ENCODE assay signal across 1 cellular context in the genomic region with DNA sequence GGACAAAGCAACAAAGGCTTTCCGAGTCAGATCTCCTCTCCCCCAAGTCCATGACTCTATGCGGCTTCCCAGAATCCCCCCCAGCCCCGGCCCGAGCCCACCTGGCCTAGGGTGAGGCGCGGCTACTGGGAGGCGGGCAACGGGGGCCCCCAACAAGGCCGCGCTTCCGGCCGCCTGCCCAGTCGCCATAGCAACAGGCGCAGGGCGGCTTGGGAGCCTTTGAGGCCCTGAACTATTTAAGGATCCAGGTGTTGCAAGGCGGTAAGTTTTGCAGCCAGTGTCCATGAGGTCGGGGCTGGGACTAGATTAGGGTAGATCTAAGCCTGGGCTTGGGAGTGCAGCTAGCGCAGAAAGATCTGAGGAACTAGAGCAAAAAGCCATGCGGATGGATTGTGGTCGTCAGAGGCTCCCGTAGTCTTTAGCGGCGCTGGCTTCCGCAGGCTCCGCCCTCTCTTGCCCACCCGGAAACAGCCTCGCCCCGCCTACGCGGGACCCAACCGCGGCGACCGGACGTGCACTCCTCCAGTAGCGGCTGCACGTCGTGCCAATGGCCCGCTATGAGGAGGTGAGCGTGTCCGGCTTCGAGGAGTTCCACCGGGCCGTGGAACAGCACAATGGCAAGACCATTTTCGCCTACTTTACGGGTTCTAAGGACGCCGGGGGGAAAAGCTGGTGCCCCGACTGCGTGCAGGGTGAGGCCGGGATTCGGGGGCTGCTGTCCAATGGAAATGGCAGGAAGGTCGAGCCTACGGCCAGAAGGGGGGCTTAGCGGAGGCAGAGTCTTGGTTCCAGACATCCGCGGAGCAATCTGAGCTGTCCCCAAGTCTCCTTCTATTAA.
A peak's percentile ranks its signal among the peaks of the same experiment; 100 is the strongest.
TF ChIP-seq lines count a peak whose summit lies in the region.

TSS of gene KIAA0753 (minus strand) at position 176 of the 838 bp plus-strand sequence. CDS start 5,608 bp downstream, outside the sequence.
TSS of gene TXNDC17 (plus strand) at position 525 of the 838 bp plus-strand sequence. CDS start at position 548, 23 bp downstream.

TF ChIP-seq in HepG2, 621 proteins besides CTCF, POLR2A, EP300 and RAD21 (continued from another document and continues in another):
- peak; percentile 97 for TF ChIP-seq ELF1 (CRISPR knock-in tag; IDR thresholded peaks at IDR 0.05)
- TF ChIP-seq, protein P1, sequence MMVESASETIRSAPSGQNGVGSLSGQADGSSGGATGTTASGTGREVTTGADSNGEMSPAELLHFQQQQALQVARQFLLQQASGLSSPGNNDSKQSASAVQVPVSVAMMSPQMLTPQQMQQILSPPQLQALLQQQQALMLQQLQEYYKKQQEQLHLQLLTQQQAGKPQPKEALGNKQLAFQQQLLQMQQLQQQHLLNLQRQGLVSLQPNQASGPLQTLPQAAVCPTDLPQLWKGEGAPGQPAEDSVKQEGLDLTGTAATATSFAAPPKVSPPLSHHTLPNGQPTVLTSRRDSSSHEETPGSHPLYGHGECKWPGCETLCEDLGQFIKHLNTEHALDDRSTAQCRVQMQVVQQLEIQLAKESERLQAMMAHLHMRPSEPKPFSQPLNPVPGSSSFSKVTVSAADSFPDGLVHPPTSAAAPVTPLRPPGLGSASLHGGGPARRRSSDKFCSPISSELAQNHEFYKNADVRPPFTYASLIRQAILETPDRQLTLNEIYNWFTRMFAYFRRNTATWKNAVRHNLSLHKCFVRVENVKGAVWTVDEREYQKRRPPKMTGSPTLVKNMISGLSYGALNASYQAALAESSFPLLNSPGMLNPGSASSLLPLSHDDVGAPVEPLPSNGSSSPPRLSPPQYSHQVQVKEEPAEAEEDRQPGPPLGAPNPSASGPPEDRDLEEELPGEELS (CRISPR knock-in tag; IDR thresholded peaks at IDR 0.05): peak; percentile 25; the same call in 1 of the 2 replicates
- TF ChIP-seq ZNF724P (CRISPR knock-in tag; IDR thresholded peaks at IDR 0.05; ENCODE audit: borderline replicate concordance): peak; percentile 89; the same call in 1 of the 2 replicates
- TF ChIP-seq ASH2L (IDR thresholded peaks at IDR 0.05; ENCODE audit: insufficient read length, low read depth, low read length): peak; percentile 87
- peak; percentile 81 for TF ChIP-seq AGO1 (IDR thresholded peaks at IDR 0.05; ENCODE audit: low read depth, low read length, poor library complexity, severe bottlenecking)
- TF ChIP-seq TMF1 (CRISPR knock-in tag; IDR thresholded peaks at IDR 0.05; ENCODE audit: low read depth): peak; percentile 53; the same call in 1 of the 2 replicates
- TF ChIP-seq ZNF33A (CRISPR knock-in tag; IDR thresholded peaks at IDR 0.05; ENCODE audit: borderline replicate concordance): no peak
- peak; percentile 68; the same call in 1 of the 2 replicates for TF ChIP-seq PITX1 (CRISPR knock-in tag; IDR thresholded peaks at IDR 0.05)
- TF ChIP-seq JUN (CRISPR knock-in tag; IDR thresholded peaks at IDR 0.05): 0 out of 2 replicates have a peak, but pooled peaks have one; percentile 39
- peak; percentile 94 for TF ChIP-seq KAT8 (CRISPR knock-in tag; IDR thresholded peaks at IDR 0.05)
- no peak for TF ChIP-seq ZNF251 (CRISPR knock-in tag; IDR thresholded peaks at IDR 0.05)
- peak; percentile 66 for TF ChIP-seq ZNF746 (CRISPR knock-in tag; IDR thresholded peaks at IDR 0.05)
- peak; percentile 83; the same call in 1 of the 2 replicates for TF ChIP-seq AKAP8 (CRISPR knock-in tag; IDR thresholded peaks at IDR 0.05)
- TF ChIP-seq, protein P2, sequence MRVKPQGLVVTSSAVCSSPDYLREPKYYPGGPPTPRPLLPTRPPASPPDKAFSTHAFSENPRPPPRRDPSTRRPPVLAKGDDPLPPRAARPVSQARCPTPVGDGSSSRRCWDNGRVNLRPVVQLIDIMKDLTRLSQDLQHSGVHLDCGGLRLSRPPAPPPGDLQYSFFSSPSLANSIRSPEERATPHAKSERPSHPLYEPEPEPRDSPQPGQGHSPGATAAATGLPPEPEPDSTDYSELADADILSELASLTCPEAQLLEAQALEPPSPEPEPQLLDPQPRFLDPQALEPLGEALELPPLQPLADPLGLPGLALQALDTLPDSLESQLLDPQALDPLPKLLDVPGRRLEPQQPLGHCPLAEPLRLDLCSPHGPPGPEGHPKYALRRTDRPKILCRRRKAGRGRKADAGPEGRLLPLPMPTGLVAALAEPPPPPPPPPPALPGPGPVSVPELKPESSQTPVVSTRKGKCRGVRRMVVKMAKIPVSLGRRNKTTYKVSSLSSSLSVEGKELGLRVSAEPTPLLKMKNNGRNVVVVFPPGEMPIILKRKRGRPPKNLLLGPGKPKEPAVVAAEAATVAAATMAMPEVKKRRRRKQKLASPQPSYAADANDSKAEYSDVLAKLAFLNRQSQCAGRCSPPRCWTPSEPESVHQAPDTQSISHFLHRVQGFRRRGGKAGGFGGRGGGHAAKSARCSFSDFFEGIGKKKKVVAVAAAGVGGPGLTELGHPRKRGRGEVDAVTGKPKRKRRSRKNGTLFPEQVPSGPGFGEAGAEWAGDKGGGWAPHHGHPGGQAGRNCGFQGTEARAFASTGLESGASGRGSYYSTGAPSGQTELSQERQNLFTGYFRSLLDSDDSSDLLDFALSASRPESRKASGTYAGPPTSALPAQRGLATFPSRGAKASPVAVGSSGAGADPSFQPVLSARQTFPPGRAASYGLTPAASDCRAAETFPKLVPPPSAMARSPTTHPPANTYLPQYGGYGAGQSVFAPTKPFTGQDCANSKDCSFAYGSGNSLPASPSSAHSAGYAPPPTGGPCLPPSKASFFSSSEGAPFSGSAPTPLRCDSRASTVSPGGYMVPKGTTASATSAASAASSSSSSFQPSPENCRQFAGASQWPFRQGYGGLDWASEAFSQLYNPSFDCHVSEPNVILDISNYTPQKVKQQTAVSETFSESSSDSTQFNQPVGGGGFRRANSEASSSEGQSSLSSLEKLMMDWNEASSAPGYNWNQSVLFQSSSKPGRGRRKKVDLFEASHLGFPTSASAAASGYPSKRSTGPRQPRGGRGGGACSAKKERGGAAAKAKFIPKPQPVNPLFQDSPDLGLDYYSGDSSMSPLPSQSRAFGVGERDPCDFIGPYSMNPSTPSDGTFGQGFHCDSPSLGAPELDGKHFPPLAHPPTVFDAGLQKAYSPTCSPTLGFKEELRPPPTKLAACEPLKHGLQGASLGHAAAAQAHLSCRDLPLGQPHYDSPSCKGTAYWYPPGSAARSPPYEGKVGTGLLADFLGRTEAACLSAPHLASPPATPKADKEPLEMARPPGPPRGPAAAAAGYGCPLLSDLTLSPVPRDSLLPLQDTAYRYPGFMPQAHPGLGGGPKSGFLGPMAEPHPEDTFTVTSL (CRISPR knock-in tag; IDR thresholded peaks at IDR 0.05; ENCODE audit: borderline replicate concordance): no peak
- TF ChIP-seq ZSCAN25 (CRISPR knock-in tag; IDR thresholded peaks at IDR 0.05): peak; percentile 86
- peak; percentile 72; the same call in 1 of the 2 replicates for TF ChIP-seq YEATS4 (CRISPR knock-in tag; IDR thresholded peaks at IDR 0.05; ENCODE audit: borderline replicate concordance)
- TF ChIP-seq, protein P3, sequence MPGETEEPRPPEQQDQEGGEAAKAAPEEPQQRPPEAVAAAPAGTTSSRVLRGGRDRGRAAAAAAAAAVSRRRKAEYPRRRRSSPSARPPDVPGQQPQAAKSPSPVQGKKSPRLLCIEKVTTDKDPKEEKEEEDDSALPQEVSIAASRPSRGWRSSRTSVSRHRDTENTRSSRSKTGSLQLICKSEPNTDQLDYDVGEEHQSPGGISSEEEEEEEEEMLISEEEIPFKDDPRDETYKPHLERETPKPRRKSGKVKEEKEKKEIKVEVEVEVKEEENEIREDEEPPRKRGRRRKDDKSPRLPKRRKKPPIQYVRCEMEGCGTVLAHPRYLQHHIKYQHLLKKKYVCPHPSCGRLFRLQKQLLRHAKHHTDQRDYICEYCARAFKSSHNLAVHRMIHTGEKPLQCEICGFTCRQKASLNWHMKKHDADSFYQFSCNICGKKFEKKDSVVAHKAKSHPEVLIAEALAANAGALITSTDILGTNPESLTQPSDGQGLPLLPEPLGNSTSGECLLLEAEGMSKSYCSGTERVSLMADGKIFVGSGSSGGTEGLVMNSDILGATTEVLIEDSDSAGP (CRISPR knock-in tag; IDR thresholded peaks at IDR 0.05; ENCODE audit: borderline replicate concordance): peak; percentile 98
- 0 out of 2 replicates have a peak, but pooled peaks have one; percentile 27 for TF ChIP-seq ZNF761 (CRISPR knock-in tag; conservative IDR thresholded peaks at IDR 0.05)
- TF ChIP-seq ZNF350 (CRISPR knock-in tag; IDR thresholded peaks at IDR 0.05; ENCODE audit: borderline replicate concordance, low read depth): peak; percentile 91
- TF ChIP-seq, protein P4, sequence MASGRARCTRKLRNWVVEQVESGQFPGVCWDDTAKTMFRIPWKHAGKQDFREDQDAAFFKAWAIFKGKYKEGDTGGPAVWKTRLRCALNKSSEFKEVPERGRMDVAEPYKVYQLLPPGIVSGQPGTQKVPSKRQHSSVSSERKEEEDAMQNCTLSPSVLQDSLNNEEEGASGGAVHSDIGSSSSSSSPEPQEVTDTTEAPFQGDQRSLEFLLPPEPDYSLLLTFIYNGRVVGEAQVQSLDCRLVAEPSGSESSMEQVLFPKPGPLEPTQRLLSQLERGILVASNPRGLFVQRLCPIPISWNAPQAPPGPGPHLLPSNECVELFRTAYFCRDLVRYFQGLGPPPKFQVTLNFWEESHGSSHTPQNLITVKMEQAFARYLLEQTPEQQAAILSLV (CRISPR knock-in tag; IDR thresholded peaks at IDR 0.05; ENCODE audit: borderline replicate concordance): no peak; the same call in 1 of the 2 replicates
- peak; percentile 56; the same call in 1 of the 2 replicates for TF ChIP-seq ZNF501 (CRISPR knock-in tag; IDR thresholded peaks at IDR 0.05)
- TF ChIP-seq ZNF558 (CRISPR knock-in tag; IDR thresholded peaks at IDR 0.05; ENCODE audit: borderline replicate concordance): no peak
- TF ChIP-seq, protein P5, sequence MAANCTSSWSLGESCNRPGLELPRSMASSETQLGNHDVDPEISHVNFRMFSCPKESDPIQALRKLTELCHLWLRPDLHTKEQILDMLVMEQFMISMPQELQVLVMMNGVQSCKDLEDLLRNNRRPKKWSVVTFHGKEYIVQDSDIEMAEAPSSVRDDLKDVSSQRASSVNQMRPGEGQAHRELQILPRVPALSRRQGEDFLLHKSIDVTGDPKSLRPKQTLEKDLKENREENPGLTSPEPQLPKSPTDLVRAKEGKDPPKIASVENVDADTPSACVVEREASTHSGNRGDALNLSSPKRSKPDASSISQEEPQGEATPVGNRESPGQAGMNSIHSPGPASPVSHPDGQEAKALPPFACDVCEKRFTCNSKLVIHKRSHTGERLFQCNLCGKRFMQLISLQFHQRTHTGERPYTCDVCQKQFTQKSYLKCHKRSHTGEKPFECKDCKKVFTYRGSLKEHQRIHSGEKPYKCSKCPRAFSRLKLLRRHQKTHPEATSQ (CRISPR knock-in tag; IDR thresholded peaks at IDR 0.05; ENCODE audit: borderline replicate concordance): 0 out of 2 replicates have a peak, but pooled peaks have one; percentile 59
- no peak for TF ChIP-seq PRPF4 (IDR thresholded peaks at IDR 0.05; ENCODE audit: low read depth, low read length, poor library complexity, severe bottlenecking)
- TF ChIP-seq ATM (IDR thresholded peaks at IDR 0.05; ENCODE audit: borderline replicate concordance): no peak
- peak; percentile 92 for TF ChIP-seq PHF8 (CRISPR knock-in tag; IDR thresholded peaks at IDR 0.05)
- no peak for TF ChIP-seq ZNF496 (CRISPR knock-in tag; IDR thresholded peaks at IDR 0.05; ENCODE audit: insufficient replicate concordance)
- TF ChIP-seq CBX1 (IDR thresholded peaks at IDR 0.05; ENCODE audit: low read depth): no peak
- no peak for TF ChIP-seq MAF1 (CRISPR knock-in tag; IDR thresholded peaks at IDR 0.05; ENCODE audit: borderline replicate concordance)
- TF ChIP-seq PHF21A (CRISPR knock-in tag; IDR thresholded peaks at IDR 0.05): peak; percentile 22; the same call in 1 of the 2 replicates
- no peak for TF ChIP-seq SMARCC2 (IDR thresholded peaks at IDR 0.05)
- TF ChIP-seq, protein P6, sequence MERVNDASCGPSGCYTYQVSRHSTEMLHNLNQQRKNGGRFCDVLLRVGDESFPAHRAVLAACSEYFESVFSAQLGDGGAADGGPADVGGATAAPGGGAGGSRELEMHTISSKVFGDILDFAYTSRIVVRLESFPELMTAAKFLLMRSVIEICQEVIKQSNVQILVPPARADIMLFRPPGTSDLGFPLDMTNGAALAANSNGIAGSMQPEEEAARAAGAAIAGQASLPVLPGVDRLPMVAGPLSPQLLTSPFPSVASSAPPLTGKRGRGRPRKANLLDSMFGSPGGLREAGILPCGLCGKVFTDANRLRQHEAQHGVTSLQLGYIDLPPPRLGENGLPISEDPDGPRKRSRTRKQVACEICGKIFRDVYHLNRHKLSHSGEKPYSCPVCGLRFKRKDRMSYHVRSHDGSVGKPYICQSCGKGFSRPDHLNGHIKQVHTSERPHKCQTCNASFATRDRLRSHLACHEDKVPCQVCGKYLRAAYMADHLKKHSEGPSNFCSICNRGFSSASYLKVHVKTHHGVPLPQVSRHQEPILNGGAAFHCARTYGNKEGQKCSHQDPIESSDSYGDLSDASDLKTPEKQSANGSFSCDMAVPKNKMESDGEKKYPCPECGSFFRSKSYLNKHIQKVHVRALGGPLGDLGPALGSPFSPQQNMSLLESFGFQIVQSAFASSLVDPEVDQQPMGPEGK (CRISPR knock-in tag; IDR thresholded peaks at IDR 0.05): peak; percentile 92
- 0 out of 2 replicates have a peak, but pooled peaks have one; percentile 67 for TF ChIP-seq ZNF10 (CRISPR knock-in tag; IDR thresholded peaks at IDR 0.05; ENCODE audit: borderline replicate concordance, low read depth)
- TF ChIP-seq ZNF354B (CRISPR knock-in tag; IDR thresholded peaks at IDR 0.05): peak; percentile 57; the same call in 1 of the 2 replicates
- TF ChIP-seq, protein P7, sequence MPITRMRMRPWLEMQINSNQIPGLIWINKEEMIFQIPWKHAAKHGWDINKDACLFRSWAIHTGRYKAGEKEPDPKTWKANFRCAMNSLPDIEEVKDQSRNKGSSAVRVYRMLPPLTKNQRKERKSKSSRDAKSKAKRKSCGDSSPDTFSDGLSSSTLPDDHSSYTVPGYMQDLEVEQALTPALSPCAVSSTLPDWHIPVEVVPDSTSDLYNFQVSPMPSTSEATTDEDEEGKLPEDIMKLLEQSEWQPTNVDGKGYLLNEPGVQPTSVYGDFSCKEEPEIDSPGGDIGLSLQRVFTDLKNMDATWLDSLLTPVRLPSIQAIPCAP (CRISPR knock-in tag; IDR thresholded peaks at IDR 0.05; ENCODE audit: low read depth): no peak
- TF ChIP-seq MLX (CRISPR knock-in tag; IDR thresholded peaks at IDR 0.05): no peak; the same call in 1 of the 2 replicates
- TF ChIP-seq JARID2 (CRISPR knock-in tag; IDR thresholded peaks at IDR 0.05; ENCODE audit: insufficient replicate concordance): no peak
- TF ChIP-seq ZNF841 (CRISPR knock-in tag; IDR thresholded peaks at IDR 0.05; ENCODE audit: borderline replicate concordance): no peak
